Comparison of ENCODE assay signal across 8 cellular contexts in the genomic region with DNA sequence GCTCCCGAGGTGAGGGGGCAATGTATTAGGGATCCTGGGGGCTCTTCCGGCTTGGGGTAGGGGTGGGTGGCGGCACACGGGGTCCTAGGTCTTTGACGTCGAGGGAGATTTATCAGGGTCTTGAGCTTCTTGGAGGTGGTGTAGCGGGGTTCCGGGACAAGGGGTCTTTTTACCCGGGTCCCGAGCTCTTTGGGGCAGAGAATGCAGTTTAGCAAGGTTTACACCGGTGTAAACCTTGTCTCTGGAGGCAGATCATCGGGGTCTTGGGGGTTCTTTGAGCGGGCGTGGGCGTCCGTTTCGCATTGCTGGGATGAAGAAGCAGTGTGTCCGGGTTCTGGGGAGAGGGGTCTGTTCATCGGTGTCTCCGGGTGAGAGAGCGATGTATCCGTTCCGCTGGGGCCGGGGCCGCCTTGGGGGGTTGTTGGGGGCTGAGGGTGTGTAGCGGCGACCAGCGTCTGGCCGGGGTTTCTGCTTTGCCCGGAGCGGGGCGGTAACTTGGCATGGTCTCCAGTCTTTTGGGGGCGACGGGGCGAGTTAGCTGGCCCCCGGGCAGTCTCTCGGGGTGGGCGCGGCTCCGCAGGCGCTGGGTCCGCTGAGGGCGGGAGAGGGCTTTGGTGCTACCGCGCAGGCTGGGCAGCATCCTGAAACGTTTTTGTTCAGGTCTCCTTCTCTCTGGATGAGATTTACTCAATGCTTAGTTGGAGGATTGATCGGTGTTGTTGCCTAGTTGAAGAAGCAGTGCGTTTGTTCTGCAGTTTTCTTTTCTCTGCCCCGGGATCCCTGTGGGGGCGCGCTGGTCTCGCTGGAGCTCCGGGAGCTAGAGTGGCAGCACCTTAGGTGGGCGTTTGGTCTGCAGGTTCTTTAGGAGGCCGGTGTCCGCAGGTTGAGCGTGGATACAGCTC. TPM values are rescaled to one million over a fixed set of nuclear protein-coding genes. Genes with fewer than 3 reads are reported as not detected.
DNase-seq lines count a peak whose midpoint lies in the region; ATAC-seq and TF ChIP-seq lines count a peak whose summit lies in the region.

No MANE protein-coding gene starts in this region.

- H3K4me3 ChIP-seq in esophagus squamous epithelium (peak overlapping the region; percentile 81 to 99 (median 90)), muscle layer of colon (ENCODE audit: low read depth in 1 of 2, low read length in 2 of 2) (peak overlapping the region; percentile 66 to 91), testis (peak overlapping the region; percentile 83 to 95)

- no peaks in the 10 kb centered on the region for H3K9me3 Mint-ChIP-seq in activated T-cell treated with anti-CD3 and anti-CD28 coated beads, Interleukin-2, amount 50 U/mL, for 4 hours

- H3K27me3 Mint-ChIP-seq in activated T-cell treated with anti-CD3 and anti-CD28 coated beads, Interleukin-2, amount 50 U/mL, for 4 hours (ENCODE audit: low read depth): no peaks in the 10 kb centered on the region

- H3K36me3 ChIP-seq in esophagus squamous epithelium (no peaks in the 10 kb centered on the region), muscle layer of colon (ENCODE audit: insufficient read depth, low read length) (no peaks in the 10 kb centered on the region), testis (ENCODE audit: low read depth, missing control alignments) (no peaks in the 10 kb centered on the region)

- no peak for TF ChIP-seq CTCF in esophagus squamous epithelium (IDR thresholded peaks at IDR 0.05)
- TF ChIP-seq CTCF in testis (IDR thresholded peaks at IDR 0.05): no peak

- H3K27ac ChIP-seq in esophagus squamous epithelium (peak overlapping the region; percentile 87 to 92 (median 91)), muscle layer of colon (ENCODE audit: low read depth, low read length) (peak overlapping the region; percentile 39), testis (peak overlapping the region; percentile 75 to 84)

- peak overlapping the region; percentile 53 for H3K9ac ChIP-seq in muscle layer of colon (ENCODE audit: low read length)

- 0% methylated on average over 8 to 31 of the region's 57 CpGs for WGBS in esophagus squamous epithelium, 2 donors
- WGBS in testis, 2 donors: 1% methylated on average over 14 to 46 of the region's 57 CpGs

- peak; percentile 56 for DNase-seq in NCI-H2171 treated with DMSO at 0.1 percent for 48 hours (lab: John Stamatoyannopoulos, UW)
- DNase-seq in NCI-H2171 (lab: John Stamatoyannopoulos, UW): no peak
- peak; percentile 45 to 72 for DNase-seq in NCI-H524 (lab: John Stamatoyannopoulos, UW)
- peak; percentile 10 for DNase-seq in activated T-cell treated with anti-CD3 and anti-CD28 coated beads, Interleukin-2, amount 50 U/mL, for 4 hours
- DNase-seq in esophagus squamous epithelium (lab: John Stamatoyannopoulos, UW): no peak
- DNase-seq in testis: peak; percentile 66

- peak; percentile 3 to 9 for ATAC-seq in activated T-cell treated with anti-CD3 and anti-CD28 coated beads, Interleukin-2, amount 50 U/mL, for 4 hours
- ATAC-seq in HG03045 (IDR thresholded peaks at IDR 0.05; ENCODE audit: unreplicated experiment): no peak

- intact Hi-C loops in esophagus squamous epithelium (cut with DNase I) (no loop called here), testis (cut with DNase I; ENCODE audit: low total_unique reads) (no loop called here)

- no peaks in the 10 kb centered on the region for H3K27me3 ChIP-seq in esophagus squamous epithelium
- H3K27me3 ChIP-seq in muscle layer of colon (ENCODE audit: control insufficient read depth in 1 of 2, insufficient read depth in 2 of 2, low read length in 2 of 2): no peaks in the 10 kb centered on the region
- no peaks in the 10 kb centered on the region for H3K27me3 ChIP-seq in testis

- TF ChIP-seq POLR2A in esophagus squamous epithelium (IDR thresholded peaks at IDR 0.05): no peak
- TF ChIP-seq POLR2A in testis (IDR thresholded peaks at IDR 0.05): no peak

- H3K36me3 Mint-ChIP-seq in activated T-cell treated with anti-CD3 and anti-CD28 coated beads, Interleukin-2, amount 50 U/mL, for 4 hours (ENCODE audit: insufficient read depth): no peaks in the 10 kb centered on the region

- peak overlapping the region; percentile 96 for H3K4me3 Mint-ChIP-seq in activated T-cell treated with anti-CD3 and anti-CD28 coated beads, Interleukin-2, amount 50 U/mL, for 4 hours

- peaks cover 19% of the 10 kb centered on the region for H3K4me1 Mint-ChIP-seq in activated T-cell treated with anti-CD3 and anti-CD28 coated beads, Interleukin-2, amount 50 U/mL, for 4 hours (ENCODE audit: low read depth)

- H3K4me1 ChIP-seq in esophagus squamous epithelium (peaks cover 0 to 36% (median 0%) of the 10 kb centered on the region in 3 donors), muscle layer of colon (ENCODE audit: insufficient read depth, low read length) (peaks cover 9% of the 10 kb centered on the region), testis (no peaks in the 10 kb centered on the region)

- H3K9me3 ChIP-seq in esophagus squamous epithelium: no peaks in the 10 kb centered on the region
- no peaks in the 10 kb centered on the region for H3K9me3 ChIP-seq in muscle layer of colon (ENCODE audit: low read length)
- H3K9me3 ChIP-seq in testis: no peaks in the 10 kb centered on the region

RNA-seq across cellular contexts. Expression of a gene that starts 0.8 kb away (rescaled TPM):
- total RNA-seq in activated T-cell treated with anti-CD3 and anti-CD28 coated beads, Interleukin-2, amount 50 U/mL, for 4 hours: 1 to 10 TPM; 3.8 to 5.4 (median 4.8) TPM
- total RNA-seq in esophagus squamous epithelium (10 to 100 TPM; 20.4 to 26.1 (median 22.9) TPM), testis (10 to 100 TPM; 15.5 to 18.0 TPM)
- 10.2 TPM for polyA plus RNA-seq in testis (ENCODE audit: insufficient read depth, low read depth, low replicate concordance)

Comparison
In these comparisons a context has a peak if more than half of its experiments do, and no peak if none do; other contexts are left out.
1. DNase-seq: peak in NCI-H2171 treated with DMSO at 0.1 percent for 48 hours (single experiment), NCI-H524 (2 of 2), activated T-cell treated with anti-CD3 and anti-CD28 coated beads, Interleukin-2, amount 50 U/mL, for 4 hours (single experiment) and testis (single experiment); none in NCI-H2171 (single experiment) and esophagus squamous epithelium (single experiment).
2. H3K27ac ChIP-seq: peak in every context shown above with its lines; median percentile 91 in esophagus squamous epithelium; 80 in testis; 39 in muscle layer of colon.
3. Peak in every context shown above with its lines, with median percentiles within 50 percentile points of each other: H3K4me3 ChIP-seq.